In the genomic region with DNA sequence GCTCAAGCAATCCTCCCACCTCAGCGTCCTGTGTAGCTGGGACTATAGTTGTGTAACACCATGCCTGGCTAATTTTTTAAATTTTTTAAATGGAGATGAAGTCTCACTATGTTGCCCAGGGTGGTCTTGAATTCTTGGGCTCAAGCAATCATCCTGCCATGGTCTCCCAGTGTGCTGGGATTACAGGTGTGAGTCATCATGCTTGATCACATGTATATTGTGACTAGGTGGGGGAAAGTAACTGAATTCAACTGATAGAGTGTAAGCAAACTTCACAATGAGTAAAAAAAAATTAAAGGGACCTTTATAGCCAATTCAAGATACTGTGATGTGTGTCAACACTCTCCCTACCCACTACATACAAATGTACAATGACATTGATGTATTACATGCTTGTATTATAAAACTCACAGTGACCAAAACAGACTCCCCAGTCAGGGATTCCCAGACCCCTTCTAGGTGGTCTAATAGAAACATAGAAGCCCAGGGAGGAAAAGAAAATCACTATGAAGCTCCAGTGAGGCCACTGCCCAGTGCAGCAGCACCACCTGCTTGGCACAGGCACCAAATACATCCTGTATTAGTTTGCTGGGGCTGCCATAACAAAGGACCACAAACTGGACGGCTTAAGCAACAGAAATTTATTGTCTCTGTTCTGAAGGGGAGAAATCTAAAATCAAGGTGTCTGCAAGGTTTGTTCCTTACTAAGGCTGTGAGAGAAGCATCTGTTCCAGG, we compare ENCODE assay signal across 24 cellular contexts. TPM values are rescaled to one million over a fixed set of nuclear protein-coding genes. Genes with fewer than 3 reads are reported as not detected.
DNase-seq lines count a peak whose midpoint lies in the region; ATAC-seq, FAIRE-seq and TF ChIP-seq lines count a peak whose summit lies in the region.
"Had no signal": no experiment of that assay in that cellular context is flagged by ENCODE, and none has a peak within 500 bp of the region (broad histone marks: within the 10 kb centered on the region; RNA-seq: fewer than 3 reads in every experiment).

No MANE protein-coding gene starts in this region.

- H4K20me1 ChIP-seq in GM12878 (ENCODE audit: control insufficient read depth, insufficient read depth): no peaks in the 10 kb centered on the region
- no peaks in the 10 kb centered on the region for H4K20me1 ChIP-seq in hepatocyte (ENCODE audit: insufficient read depth, poor library complexity, severe bottlenecking)

- peaks cover 1 to 4% of the 10 kb centered on the region in 2 experiments; a peak in 3 of 4 replicates for H3K36me3 ChIP-seq in GM12878 (ENCODE audit: control insufficient read depth in 2 of 2, insufficient read depth in 2 of 2, low read length in 1 of 2)
- H3K36me3 ChIP-seq in hepatocyte (replicated peaks; ENCODE audit: insufficient read depth, low read depth): no peaks in the 10 kb centered on the region
- H3K36me3 ChIP-seq: neural progenitor cell, prostate gland, thyroid gland, WERI-Rb-1 had no signal

- ATAC-seq in GM12878: peak; percentile 42
- peak; percentile 20 for ATAC-seq in left colon
- no peak for ATAC-seq in HG02588 (IDR thresholded peaks at IDR 0.05; ENCODE audit: unreplicated experiment)
- ATAC-seq: left ventricle myocardium superior, Panc1 had no signal

- SMC1A ChIA-PET in GM12878 (lab: Charles Lee; ENCODE audit: uncharacterized antibody, unreplicated experiment): interaction anchor here (0.9 to 3.7 kb wide), 7 partner anchors 10 to 669 kb away, joined by 3 to 14 read pairs (median 4); no protein-coding TSS in a partner anchor

- H3K9ac ChIP-seq in GM12878 (ENCODE audit: control insufficient read depth, insufficient read depth, low read length): no peak overlapping the region
- H3K9ac ChIP-seq: neural progenitor cell had no signal

- no peaks in the 10 kb centered on the region for H3K27me3 ChIP-seq in GM12878 (replicated peaks in 1 of 2; ENCODE audit: control insufficient read depth in 2 of 2, insufficient read depth in 2 of 2, low read length in 1 of 2)
- no peaks in the 10 kb centered on the region for H3K27me3 ChIP-seq in hepatocyte
- H3K27me3 ChIP-seq: neural progenitor cell, thyroid gland had no signal

- H3K4me1 ChIP-seq in GM12878 (ENCODE audit: control insufficient read depth, insufficient read depth, low read length) (no peaks in the 10 kb centered on the region), hepatocyte (ENCODE audit: insufficient read depth) (no peaks in the 10 kb centered on the region)
- H3K4me1 ChIP-seq: neural progenitor cell, prostate gland, thyroid gland had no signal

- no peak overlapping the region for H3K27ac ChIP-seq in GM12878 (ENCODE audit: control insufficient read depth, insufficient read depth)
- no peak overlapping the region for H3K27ac ChIP-seq in hepatocyte
- H3K27ac ChIP-seq: neural progenitor cell, prostate gland, thyroid gland, WERI-Rb-1 had no signal

- no peaks in the 10 kb centered on the region for H3K9me2 ChIP-seq in hepatocyte (replicated peaks; ENCODE audit: insufficient read depth)

- in situ Hi-C loops in GM12878 (cut with MboI): loop anchor here (5.0 kb wide), 1 partner anchor 357 kb away; no protein-coding TSS in a partner anchor

- peak; percentile 71 for FAIRE-seq in H54 (lab: Jason Lieb, UNC)
- FAIRE-seq in GM12878 (lab: Jason Lieb, UNC): no peak
- FAIRE-seq: astrocyte had no signal

- TF ChIP-seq POLR2A in H54 (IDR thresholded peaks at IDR 0.05; ENCODE audit: low read depth, low read length) (no peak), GM12878 (IDR thresholded peaks at IDR 0.05; ENCODE audit: low read depth, low read length) (no peak)

- TF ChIP-seq CTCF in GM12878 (IDR thresholded peaks at IDR 0.05 in 2 of 3, conservative IDR thresholded peaks at IDR 0.05 in 1 of 3; ENCODE audit: control insufficient read depth in 2 of 3, extremely low read depth in 1 of 3, insufficient read depth in 1 of 3, low read depth in 3 of 3, low read length in 3 of 3) (peak in 1 of 3 experiments; percentile 29; a peak in 2 of 6 replicates), hepatocyte (IDR thresholded peaks at IDR 0.05; ENCODE audit: poor library complexity) (no peak)

- RAD21 ChIA-PET in GM12878 (lab: Charles Lee; ENCODE audit: unreplicated experiment): interaction anchor here (0.8 to 2.0 kb wide), 4 partner anchors 14 to 670 kb away, joined by 3 to 9 read pairs (median 4); no protein-coding TSS in a partner anchor

- H3K4me3 ChIP-seq in GM12878: no peak overlapping the region
- H3K4me3 ChIP-seq in hepatocyte: no peak overlapping the region
- H3K4me3 ChIP-seq: neural progenitor cell, prostate gland, thyroid gland had no signal

- intact Hi-C loops in GM12878 (cut with micrococcal nuclease; ENCODE audit: unreplicated experiment) (loop anchor here (5.0 to 10.0 kb wide), 4 partner anchors 244 to 667 kb away; partner anchors contain the start of genes INSL6 and JAK2), left colon (cut with DNase I, micrococcal nuclease) (no loop called here)

- peak; percentile 16; the same call in 1 of the 2 replicates for TF ChIP-seq RAD21 in GM12878 (IDR thresholded peaks at IDR 0.05; ENCODE audit: insufficient read depth, low read depth, low read length)

- BruUV-seq in GM12878 (replicated peaks; lab: Mats Ljungman, UMichigan): no TSS peak

- H3K79me2 ChIP-seq in GM12878 (ENCODE audit: control insufficient read depth, insufficient read depth, low read length) (no peaks in the 10 kb centered on the region), hepatocyte (no peaks in the 10 kb centered on the region)

- POLR2A ChIA-PET in GM12878 (lab: Charles Lee): no interaction called here

- H2AFZ ChIP-seq in GM12878 (ENCODE audit: control insufficient read depth, low read depth, low read length): no peak overlapping the region
- no peak overlapping the region for H2AFZ ChIP-seq in hepatocyte
- H2AFZ ChIP-seq: neural progenitor cell had no signal

- H3K9me3 ChIP-seq in GM12878 (replicated peaks; ENCODE audit: control insufficient read depth, insufficient read depth, low read length): no peaks in the 10 kb centered on the region; the same call in 2 of the 3 replicates
- H3K9me3 ChIP-seq in hepatocyte (ENCODE audit: low read depth): no peaks in the 10 kb centered on the region
- H3K9me3 ChIP-seq: prostate gland, thyroid gland had no signal

- peak; percentile 11 for DNase-seq in EL
- no peak for DNase-seq in H54 (ENCODE audit: insufficient read length, low spot score)
- no peak for DNase-seq in GM12878 (ENCODE audit: low read depth, low spot score)
- DNase-seq in left colon: no peak
- no peak for DNase-seq in hepatic stellate cell (ENCODE audit: low spot score)
- no peak for DNase-seq in hepatocyte (ENCODE audit: low spot score)
- DNase-seq: activated naive CD4-positive, alpha-beta T cell treated with anti-CD3 and anti-CD28 coated beads, Interleukin-2, amount 10 ng/mL, durations not matched to agents 7 days and 5 days; DMS79; head of caudate nucleus; KG1; left ventricle myocardium superior; midbrain; MV-4-11; NCI-H187; NCI-H226; stimulated activated CD4-positive, alpha-beta T cell treated with anti-CD3 and anti-CD28 coated beads, Interleukin-1b, Interleukin-23, amount 100 ng/mL, for 48 hours; stimulated activated naive CD4-positive, alpha-beta T cell; thyroid gland; WERI-Rb-1 had no signal

- H3K4me2 ChIP-seq in GM12878 (ENCODE audit: control insufficient read depth, insufficient read depth): no peak overlapping the region
- no peak overlapping the region for H3K4me2 ChIP-seq in hepatocyte
- H3K4me2 ChIP-seq: neural progenitor cell had no signal

- CTCF ChIA-PET in GM12878 (lab: Yijun Ruan, JAX): interaction anchor here (1.0 to 1.6 kb wide), 5 partner anchors 13 to 676 kb away, joined by 3 to 5 read pairs (median 3); no protein-coding TSS in a partner anchor

- TF ChIP-seq EP300 in GM12878 (IDR thresholded peaks at IDR 0.05; ENCODE audit: borderline replicate concordance in 1 of 2, control insufficient read depth in 1 of 2, low read depth in 2 of 2, low read length in 2 of 2): no peak

- 70% methylated on average over 2 of the region's 2 CpGs for WGBS in GM12878 (ENCODE audit: insufficient coverage, insufficient replicate concordance, low lambda C conversion rate, missing lambda C conversion rate)
- 85% methylated on average over 2 of the region's 2 CpGs for WGBS in hepatocyte (ENCODE audit: low lambda C conversion rate, missing lambda C conversion rate)

RNA-seq across cellular contexts. Expression of gene PLGRKT, which starts 8.8 kb away (rescaled TPM):
- total RNA-seq in GM12878 (2013; cell fraction: nucleolus; rRNA removed): 9.8 and 12.2 TPM in 2 replicates
- total RNA-seq in GM12878 (2014; rRNA removed) (25.2 and 28.2 TPM in 2 replicates), GM12878 (2014; rRNA removed; fragmentation: Illumina TruSeq; extraction: Trizol) (42.0 and 45.9 TPM in 2 replicates), GM12878 (2021) (29.0 and 34.2 TPM in 2 replicates), left colon (10 to 100 TPM; 50.9 to 86.3 TPM), hepatocyte (18.0 and 18.3 TPM in 2 replicates)
- 12.6 TPM for polyA plus RNA-seq in GM12878 (2011; ENCODE audit: low read depth)
- polyA plus RNA-seq in GM12878 (2011; rRNA removed) (34.8 and 53.5 TPM in 2 replicates), GM12878 (2014; fragmentation: Illumina TruSeq; extraction: Trizol) (28.0 and 32.8 TPM in 2 replicates), GM12878 (2014; fragmentation: Nextera tagmentation; extraction: Ambion mirVana) (10 to 100 TPM; 62.2 to 64.4 TPM), GM12878 (2014; rRNA removed) (23.0 and 27.8 TPM in 2 replicates), GM12878 (2016; fragmentation: Nextera tagmentation; extraction: Ambion mirVana) (10 to 100 TPM; 65.4 to 72.3 TPM), hepatocyte (13.6 and 16.2 TPM in 2 replicates)
- polyA plus RNA-seq in GM12878 (2011; cell fraction: cytosol; rRNA removed): 12.3 and 13.3 TPM in 2 replicates
- polyA plus RNA-seq in GM12878 (2011; cell fraction: nucleus; rRNA removed): 7.5 and 8.7 TPM in 2 replicates
- polyA plus RNA-seq in GM12878 (2012): 18.1 and 20.1 TPM in 2 replicates
- polyA minus RNA-seq in GM12878 (2011; rRNA and poly(A)+ RNA removed): 4.7 and 7.4 TPM in 2 replicates
- 5.4 and 6.7 TPM in 2 replicates for polyA minus RNA-seq in GM12878 (2011; cell fraction: cytosol; rRNA and poly(A)+ RNA removed)
- polyA minus RNA-seq in GM12878 (2011; cell fraction: nucleus; rRNA and poly(A)+ RNA removed): 5.1 and 9.6 TPM in 2 replicates

RNA-seq across cellular contexts. Expression of gene CD274, which starts 21.4 kb away (rescaled TPM):
- 338 and 344 TPM in 2 replicates for total RNA-seq in GM12878 (2013; cell fraction: nucleolus; rRNA removed)
- total RNA-seq in GM12878 (2014; rRNA removed): 27.6 and 36.9 TPM in 2 replicates
- total RNA-seq in GM12878 (2014; rRNA removed; fragmentation: Illumina TruSeq; extraction: Trizol): 28.4 and 32.0 TPM in 2 replicates
- 23.5 and 26.6 TPM in 2 replicates for total RNA-seq in GM12878 (2021)
- 13.3 TPM for polyA plus RNA-seq in GM12878 (2011; ENCODE audit: low read depth)
- 128 and 134 TPM in 2 replicates for polyA plus RNA-seq in GM12878 (2011; rRNA removed)
- 38.8 and 53.1 TPM in 2 replicates for polyA plus RNA-seq in GM12878 (2011; cell fraction: cytosol; rRNA removed)
- polyA plus RNA-seq in GM12878 (2011; cell fraction: nucleus; rRNA removed): 186 and 257 TPM in 2 replicates
- polyA plus RNA-seq in GM12878 (2012): 15.5 and 24.2 TPM in 2 replicates
- 34.3 and 37.7 TPM in 2 replicates for polyA plus RNA-seq in GM12878 (2014; fragmentation: Illumina TruSeq; extraction: Trizol)
- 10 to 100 TPM in 1 of 2 experiments, 1 to 10 TPM in 1; 9.4 to 12.2 TPM for polyA plus RNA-seq in GM12878 (2014; fragmentation: Nextera tagmentation; extraction: Ambion mirVana)
- polyA plus RNA-seq in GM12878 (2014; rRNA removed): 24.6 and 25.6 TPM in 2 replicates
- 10 to 100 TPM; 16.1 to 16.4 TPM for polyA plus RNA-seq in GM12878 (2016; fragmentation: Nextera tagmentation; extraction: Ambion mirVana)
- 79.0 and 144 TPM in 2 replicates for polyA minus RNA-seq in GM12878 (2011; rRNA and poly(A)+ RNA removed)
- polyA minus RNA-seq in GM12878 (2011; cell fraction: cytosol; rRNA and poly(A)+ RNA removed): 14.4 and 17.0 TPM in 2 replicates
- 141 and 142 TPM in 2 replicates for polyA minus RNA-seq in GM12878 (2011; cell fraction: nucleus; rRNA and poly(A)+ RNA removed)
- 1 to 10 TPM; 1.7 to 3.2 TPM for total RNA-seq in left colon
- total RNA-seq in hepatocyte: 0.07 TPM in 1 of 2 replicates, not detected in the other
- not detected in 2 replicates for polyA plus RNA-seq in hepatocyte

Comparison
In these comparisons a context has a peak if more than half of its experiments do, and no peak if none do; other contexts are left out.
1. RNA of gene CD274, which starts 21.4 kb away (total RNA-seq): 23.5 to 344 TPM in GM12878; 1.7 to 3.2 TPM in left colon and 0.07 TPM in hepatocyte; every median in the first group is over 4 times any median in the second.